1 cellular context compared by ENCODE assay signal in the genomic region with DNA sequence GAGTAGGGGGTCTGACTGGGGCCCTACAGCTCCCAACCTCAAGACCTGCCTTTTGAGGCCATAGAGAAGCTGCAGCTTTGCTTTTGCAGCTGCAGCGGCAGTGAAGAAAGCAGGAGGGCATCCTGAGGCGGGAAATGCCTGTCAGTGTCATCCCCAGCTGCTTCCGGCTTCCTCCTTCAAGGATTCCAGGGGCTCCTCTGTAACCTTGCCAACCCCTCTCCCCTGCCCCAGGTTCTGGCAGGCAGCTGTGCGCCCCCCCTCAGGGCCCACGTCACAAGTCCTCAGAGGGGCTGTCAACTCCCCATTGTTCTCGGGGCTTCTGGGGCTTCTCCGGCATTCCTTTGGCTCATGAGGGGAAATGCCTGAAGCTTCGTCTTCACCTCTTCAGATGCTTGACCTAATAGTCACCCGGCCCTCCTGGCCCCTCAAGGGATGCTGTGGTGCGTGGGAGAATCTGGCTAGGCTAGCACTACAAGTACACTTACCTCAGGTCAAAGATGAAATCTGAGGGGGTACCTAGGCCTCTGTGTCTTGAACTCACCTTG.
TF ChIP-seq lines count a peak whose summit lies in the region.

No MANE protein-coding gene starts in this region.

TF ChIP-seq in endothelial cell of umbilical vein, 7 proteins besides CTCF, POLR2A, EP300 and RAD21:
- TF ChIP-seq GATA2 (IDR thresholded peaks at IDR 0.05; ENCODE audit: insufficient read depth, insufficient read length, low read depth, low read length): peak; percentile 37
- peak; percentile 55 for TF ChIP-seq FOS (IDR thresholded peaks at IDR 0.05; ENCODE audit: borderline replicate concordance, insufficient read depth, low read length)
- no peak for TF ChIP-seq EZH2 (IDR thresholded peaks at IDR 0.05; ENCODE audit: borderline replicate concordance, low read depth, low read length, severe bottlenecking)
- TF ChIP-seq MYC (IDR thresholded peaks at IDR 0.05; ENCODE audit: low read depth, low read length): no peak
- peak; percentile 61 for TF ChIP-seq JUN (IDR thresholded peaks at IDR 0.05; ENCODE audit: borderline replicate concordance, insufficient read depth, insufficient read length, low read depth)
- TF ChIP-seq POLR2AphosphoS5 (IDR thresholded peaks at IDR 0.05; ENCODE audit: insufficient read depth, low read depth, low read length): peak; percentile 82
- TF ChIP-seq, protein P1, sequence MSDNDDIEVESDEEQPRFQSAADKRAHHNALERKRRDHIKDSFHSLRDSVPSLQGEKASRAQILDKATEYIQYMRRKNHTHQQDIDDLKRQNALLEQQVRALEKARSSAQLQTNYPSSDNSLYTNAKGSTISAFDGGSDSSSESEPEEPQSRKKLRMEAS (IDR thresholded peaks at IDR 0.05; ENCODE audit: insufficient read depth, insufficient read length): no peak
